In the genomic region with DNA sequence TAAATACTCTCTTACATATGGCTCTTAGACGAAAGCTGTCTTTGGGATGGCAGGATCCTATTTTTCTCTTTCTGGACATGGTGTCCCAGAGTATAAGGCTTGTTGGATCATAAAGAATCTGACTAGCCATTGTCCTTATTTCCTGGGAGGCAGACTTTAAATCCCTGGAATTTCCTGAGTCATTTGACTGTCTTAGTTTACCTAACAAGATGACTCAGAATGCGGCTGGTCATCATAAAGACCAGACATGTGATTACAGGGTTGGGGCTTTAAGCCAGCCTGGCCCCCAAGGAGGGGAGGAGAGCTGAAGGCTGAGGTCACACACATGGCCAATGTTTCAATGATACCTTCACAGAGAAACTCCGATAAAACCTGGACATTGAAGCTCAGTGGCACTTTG, we compare ENCODE assay signal across 13 cellular contexts. TPM values are rescaled to one million over a fixed set of nuclear protein-coding genes. Genes with fewer than 3 reads are reported as not detected.
DNase-seq lines count a peak whose midpoint lies in the region; ATAC-seq and TF ChIP-seq lines count a peak whose summit lies in the region.
"Had no signal": no experiment of that assay in that cellular context is flagged by ENCODE, and none has a peak within 500 bp of the region (broad histone marks: within the 10 kb centered on the region; RNA-seq: fewer than 3 reads in every experiment).

No MANE protein-coding gene starts in this region.

- TF ChIP-seq CTCF in endothelial cell (IDR thresholded peaks at IDR 0.05; ENCODE audit: unreplicated experiment) (no peak), osteoblast (IDR thresholded peaks at IDR 0.05; ENCODE audit: extremely low read depth, low read depth, low read length) (no peak)

- no peaks in the 10 kb centered on the region for H3K9me3 ChIP-seq in osteoblast (ENCODE audit: low read depth, low read length)
- H3K9me3 ChIP-seq: thoracic aorta had no signal

- H3K4me1 ChIP-seq in osteoblast (ENCODE audit: insufficient read depth, low read length) = peaks cover 18% of the 10 kb centered on the region

- H4K20me1 ChIP-seq in osteoblast (ENCODE audit: insufficient read depth, low read length) = no peaks in the 10 kb centered on the region

- H2AFZ ChIP-seq in osteoblast (ENCODE audit: low read length) = no peak overlapping the region

- H3K4me3 ChIP-seq in osteoblast (ENCODE audit: insufficient read depth, low read length) = no peak overlapping the region
- H3K4me3 ChIP-seq: thoracic aorta had no signal

- no peaks in the 10 kb centered on the region for H3K27me3 ChIP-seq in osteoblast (ENCODE audit: insufficient read depth, low read length)

- no peak overlapping the region for H3K4me3 Mint-ChIP-seq in endothelial cell (ENCODE audit: unreplicated experiment)
- H3K4me3 Mint-ChIP-seq in stimulated activated naive B cell treated with anti-CD40 and anti-IgM and Interleukin-4, amounts not matched to agents 10 μg/mL and 1 μg/mL and 100 μg/mL, for 72 hours = no peak overlapping the region
- H3K4me3 Mint-ChIP-seq: IgD-negative memory B cell had no signal

- peak overlapping the region; percentile 64 for H3K27ac ChIP-seq in osteoblast (ENCODE audit: low read depth, low read length)
- H3K27ac ChIP-seq: thoracic aorta had no signal

- H3K27me3 Mint-ChIP-seq in endothelial cell (ENCODE audit: unreplicated experiment) = no peaks in the 10 kb centered on the region
- H3K27me3 Mint-ChIP-seq in stimulated activated naive B cell treated with anti-CD40 and anti-IgM and Interleukin-4, amounts not matched to agents 10 μg/mL and 1 μg/mL and 100 μg/mL, for 72 hours = peaks cover 6 to 9% of the 10 kb centered on the region in 2 donors

- no peaks in the 10 kb centered on the region for H3K79me2 ChIP-seq in osteoblast (ENCODE audit: insufficient read depth, low read length)

- no peaks in the 10 kb centered on the region for H3K9me3 Mint-ChIP-seq in endothelial cell (ENCODE audit: unreplicated experiment)
- H3K9me3 Mint-ChIP-seq in stimulated activated naive B cell treated with anti-CD40 and anti-IgM and Interleukin-4, amounts not matched to agents 10 μg/mL and 1 μg/mL and 100 μg/mL, for 72 hours = no peaks in the 10 kb centered on the region
- H3K9me3 Mint-ChIP-seq: IgD-negative memory B cell had no signal

- H3K27ac Mint-ChIP-seq in endothelial cell (ENCODE audit: unreplicated experiment) = peak overlapping the region; percentile 66
- no peak overlapping the region for H3K27ac Mint-ChIP-seq in stimulated activated naive B cell treated with anti-CD40 and anti-IgM and Interleukin-4, amounts not matched to agents 10 μg/mL and 1 μg/mL and 100 μg/mL, for 72 hours
- H3K27ac Mint-ChIP-seq: IgD-negative memory B cell had no signal

- no peak for ATAC-seq in HG03469 (IDR thresholded peaks at IDR 0.05; ENCODE audit: unreplicated experiment)
- no peak for ATAC-seq in stimulated activated naive B cell treated with anti-CD40 and anti-IgM and Interleukin-4, amounts not matched to agents 10 μg/mL and 1 μg/mL and 100 μg/mL, for 72 hours (replicated peaks)
- ATAC-seq in HG02938 (IDR thresholded peaks at IDR 0.05; ENCODE audit: unreplicated experiment) = no peak
- ATAC-seq: left lobe of liver had no signal

- DNase-seq in Daoy (ENCODE audit: low read depth) (peak; percentile 92), NCI-H460 (ENCODE audit: extremely low read depth, low read depth) (peak; percentile 53), endothelial cell (ENCODE audit: low spot score) (no peak), osteoblast (ENCODE audit: insufficient read length, low spot score, missing footprints) (peak; percentile 92), NCI-H2196 treated with DMSO at 0.1 percent for 48 hours (lab: John Stamatoyannopoulos, UW; ENCODE audit: unreplicated experiment) (no peak)
- no peak for DNase-seq in stimulated activated naive B cell treated with anti-CD40 and anti-IgM and Interleukin-4, amounts not matched to agents 10 μg/mL and 1 μg/mL and 100 μg/mL, for 72 hours
- DNase-seq: GOT3 had no signal

- no peaks in the 10 kb centered on the region for H3K36me3 ChIP-seq in osteoblast (ENCODE audit: insufficient read depth, low read length)
- H3K36me3 ChIP-seq: thoracic aorta had no signal

- H3K4me2 ChIP-seq in osteoblast (ENCODE audit: insufficient read depth, low read length) = peak overlapping the region; percentile 52

- no peaks in the 10 kb centered on the region for H3K36me3 Mint-ChIP-seq in endothelial cell (ENCODE audit: low read depth, unreplicated experiment)
- no peaks in the 10 kb centered on the region for H3K36me3 Mint-ChIP-seq in stimulated activated naive B cell treated with anti-CD40 and anti-IgM and Interleukin-4, amounts not matched to agents 10 μg/mL and 1 μg/mL and 100 μg/mL, for 72 hours

- peaks cover 12% of the 10 kb centered on the region for H3K4me1 Mint-ChIP-seq in endothelial cell (ENCODE audit: unreplicated experiment)
- peaks cover 0 to 6% of the 10 kb centered on the region in 2 donors for H3K4me1 Mint-ChIP-seq in stimulated activated naive B cell treated with anti-CD40 and anti-IgM and Interleukin-4, amounts not matched to agents 10 μg/mL and 1 μg/mL and 100 μg/mL, for 72 hours

RNA-seq across cellular contexts. Expression of a gene that starts 37.2 kb away (rescaled TPM):
- not detected in 2 replicates for total RNA-seq in Daoy (2014; rRNA removed; shearing (Covaris generic))
- total RNA-seq in NCI-H460 (2014; rRNA removed; shearing (Covaris generic)) = not detected in 2 replicates
- not detected in 2 replicates for polyA plus RNA-seq in NCI-H460 (2014; cell fraction: nucleus; rRNA removed)
- total RNA-seq in endothelial cell (ENCODE audit: unreplicated experiment) (not detected), osteoblast (not detected in 2 replicates)
- total RNA-seq: activated CD8-positive, alpha-beta memory T cell treated with anti-CD3 and anti-CD28 coated beads for 36 hours; left lobe of liver; thoracic aorta had no signal
- polyA plus RNA-seq: IgD-negative memory B cell had no signal

Comparison
In these comparisons a context has a peak if more than half of its experiments do, and no peak if none do; other contexts are left out.
1. DNase-seq: peak in Daoy (single experiment), NCI-H460 (single experiment) and osteoblast (single experiment); none in endothelial cell (single experiment), NCI-H2196 treated with DMSO at 0.1 percent for 48 hours (single experiment) and stimulated activated naive B cell treated with anti-CD40 and anti-IgM and Interleukin-4, amounts not matched to agents 10 μg/mL and 1 μg/mL and 100 μg/mL, for 72 hours (single experiment).